2 cellular contexts compared by ENCODE assay signal in genomic region chr2:109222825-109223471, GRCh38.
TF ChIP-seq lines count a peak whose summit lies in the region.

No MANE protein-coding gene starts in this region.

TF ChIP-seq in IMR-90, 13 proteins besides CTCF, POLR2A, EP300 and RAD21:
- TF ChIP-seq CHD1 (IDR thresholded peaks at IDR 0.05; ENCODE audit: low read depth, low read length) (no peak), CEBPB (IDR thresholded peaks at IDR 0.05; ENCODE audit: low read depth, low read length) (no peak), ELK1 (IDR thresholded peaks at IDR 0.05; ENCODE audit: borderline replicate concordance, low read depth, low read length) (no peak), NFE2L2 (IDR thresholded peaks at IDR 0.05; ENCODE audit: low read depth, low read length) (no peak), FOS (IDR thresholded peaks at IDR 0.05; ENCODE audit: low read depth, low read length) (no peak), SMC3 (IDR thresholded peaks at IDR 0.05; ENCODE audit: low read depth, low read length) (no peak), MAZ (IDR thresholded peaks at IDR 0.05; ENCODE audit: borderline replicate concordance, low read depth, low read length) (no peak), MXI1 (IDR thresholded peaks at IDR 0.05; ENCODE audit: borderline replicate concordance, low read depth, low read length) (no peak), RFX5 (IDR thresholded peaks at IDR 0.05; ENCODE audit: low read depth, low read length) (no peak), MAFK (IDR thresholded peaks at IDR 0.05; ENCODE audit: low read depth, low read length) (no peak), BHLHE40 (IDR thresholded peaks at IDR 0.05; ENCODE audit: low read depth, low read length) (no peak), RCOR1 (IDR thresholded peaks at IDR 0.05; ENCODE audit: insufficient replicate concordance, low read length) (no peak)
- TF ChIP-seq, protein P1, sequence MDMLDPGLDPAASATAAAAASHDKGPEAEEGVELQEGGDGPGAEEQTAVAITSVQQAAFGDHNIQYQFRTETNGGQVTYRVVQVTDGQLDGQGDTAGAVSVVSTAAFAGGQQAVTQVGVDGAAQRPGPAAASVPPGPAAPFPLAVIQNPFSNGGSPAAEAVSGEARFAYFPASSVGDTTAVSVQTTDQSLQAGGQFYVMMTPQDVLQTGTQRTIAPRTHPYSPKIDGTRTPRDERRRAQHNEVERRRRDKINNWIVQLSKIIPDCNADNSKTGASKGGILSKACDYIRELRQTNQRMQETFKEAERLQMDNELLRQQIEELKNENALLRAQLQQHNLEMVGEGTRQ (IDR thresholded peaks at IDR 0.05; ENCODE audit: low read depth, low read length) = no peak
TF ChIP-seq in IMR-90: peak in this region for 0.

TF ChIP-seq in SK-N-SH, 30 proteins besides CTCF, POLR2A, EP300 and RAD21:
- TF ChIP-seq USF1 (IDR thresholded peaks at IDR 0.05; ENCODE audit: borderline replicate concordance, low read depth) (no peak), NRF1 (IDR thresholded peaks at IDR 0.05; ENCODE audit: low read depth, low read length) (no peak), JUND (IDR thresholded peaks at IDR 0.05) (no peak), PBX3 (IDR thresholded peaks at IDR 0.05) (no peak), ZBTB33 (IDR thresholded peaks at IDR 0.05; ENCODE audit: borderline replicate concordance, low read depth) (no peak), TEAD4 (IDR thresholded peaks at IDR 0.05; ENCODE audit: borderline replicate concordance, insufficient read depth) (no peak), SIN3A (IDR thresholded peaks at IDR 0.05; ENCODE audit: borderline replicate concordance, low read depth, low read length) (no peak), IRF3 (IDR thresholded peaks at IDR 0.05; ENCODE audit: low read depth, low read length) (no peak), RFX5 (IDR thresholded peaks at IDR 0.05; ENCODE audit: low read length) (no peak), SMC3 (IDR thresholded peaks at IDR 0.05; ENCODE audit: low read depth, low read length) (no peak)
- TF ChIP-seq, protein P2, sequence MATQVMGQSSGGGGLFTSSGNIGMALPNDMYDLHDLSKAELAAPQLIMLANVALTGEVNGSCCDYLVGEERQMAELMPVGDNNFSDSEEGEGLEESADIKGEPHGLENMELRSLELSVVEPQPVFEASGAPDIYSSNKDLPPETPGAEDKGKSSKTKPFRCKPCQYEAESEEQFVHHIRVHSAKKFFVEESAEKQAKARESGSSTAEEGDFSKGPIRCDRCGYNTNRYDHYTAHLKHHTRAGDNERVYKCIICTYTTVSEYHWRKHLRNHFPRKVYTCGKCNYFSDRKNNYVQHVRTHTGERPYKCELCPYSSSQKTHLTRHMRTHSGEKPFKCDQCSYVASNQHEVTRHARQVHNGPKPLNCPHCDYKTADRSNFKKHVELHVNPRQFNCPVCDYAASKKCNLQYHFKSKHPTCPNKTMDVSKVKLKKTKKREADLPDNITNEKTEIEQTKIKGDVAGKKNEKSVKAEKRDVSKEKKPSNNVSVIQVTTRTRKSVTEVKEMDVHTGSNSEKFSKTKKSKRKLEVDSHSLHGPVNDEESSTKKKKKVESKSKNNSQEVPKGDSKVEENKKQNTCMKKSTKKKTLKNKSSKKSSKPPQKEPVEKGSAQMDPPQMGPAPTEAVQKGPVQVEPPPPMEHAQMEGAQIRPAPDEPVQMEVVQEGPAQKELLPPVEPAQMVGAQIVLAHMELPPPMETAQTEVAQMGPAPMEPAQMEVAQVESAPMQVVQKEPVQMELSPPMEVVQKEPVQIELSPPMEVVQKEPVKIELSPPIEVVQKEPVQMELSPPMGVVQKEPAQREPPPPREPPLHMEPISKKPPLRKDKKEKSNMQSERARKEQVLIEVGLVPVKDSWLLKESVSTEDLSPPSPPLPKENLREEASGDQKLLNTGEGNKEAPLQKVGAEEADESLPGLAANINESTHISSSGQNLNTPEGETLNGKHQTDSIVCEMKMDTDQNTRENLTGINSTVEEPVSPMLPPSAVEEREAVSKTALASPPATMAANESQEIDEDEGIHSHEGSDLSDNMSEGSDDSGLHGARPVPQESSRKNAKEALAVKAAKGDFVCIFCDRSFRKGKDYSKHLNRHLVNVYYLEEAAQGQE (IDR thresholded peaks at IDR 0.05; ENCODE audit: low read depth, low read length) = no peak
